28 cellular contexts compared by ENCODE assay signal in genomic region chr17:27819171-27819544, GRCh38. TPM values are rescaled to one million over a fixed set of nuclear protein-coding genes. Genes with fewer than 3 reads are reported as not detected.
A peak's percentile ranks its signal among the peaks of the same experiment; 100 is the strongest.
DNase-seq lines count a peak whose midpoint lies in the region; ATAC-seq, FAIRE-seq and TF ChIP-seq lines count a peak whose summit lies in the region.
"Had no signal": no experiment of that assay in that cellular context is flagged by ENCODE, and none has a peak within 500 bp of the region (broad histone marks: within the 10 kb centered on the region; RNA-seq: fewer than 3 reads in every experiment).

No MANE protein-coding gene starts in this region.

- H3K27ac ChIP-seq in left ventricle myocardium inferior (replicated peaks), result peak overlapping the region; percentile 65
- peak overlapping the region; percentile 45 for H3K27ac ChIP-seq in hepatocyte
- no peak overlapping the region for H3K27ac ChIP-seq in pancreas
- H3K27ac ChIP-seq: BLaER1, GM23248, SJCRH30 had no signal

- no peak overlapping the region for H3K4me2 ChIP-seq in hepatocyte
- H3K4me2 ChIP-seq: BLaER1 had no signal

- H3K4me1 ChIP-seq in left ventricle myocardium inferior (peaks cover 23% of the 10 kb centered on the region), hepatocyte (ENCODE audit: insufficient read depth) (peaks cover 11% of the 10 kb centered on the region), pancreas (no peaks in the 10 kb centered on the region)
- H3K4me1 ChIP-seq: BLaER1, SJCRH30 had no signal

- 92% methylated on average over 1 of the region's 1 CpG for WGBS in hepatocyte (ENCODE audit: low lambda C conversion rate, missing lambda C conversion rate)
- 72 to 90% methylated on average over 1 of the region's 1 CpG for WGBS in pancreas, 2 donors

- FAIRE-seq in pancreas (lab: Jason Lieb, UNC), result peak; percentile 45
- FAIRE-seq: GM18507, HTR-8/SVneo, K562 had no signal

- no peak for ATAC-seq in pancreas
- ATAC-seq: K562, PC-3 had no signal

- DNase-seq in left ventricle myocardium inferior, result no peak
- no peak for DNase-seq in cardiac septum (ENCODE audit: low spot score)
- DNase-seq in hepatocyte (ENCODE audit: low spot score), result no peak
- no peak for DNase-seq in pancreas
- no peak for DNase-seq in activated naive CD4-positive, alpha-beta T cell treated with anti-CD3 and anti-CD28 coated beads, Interleukin-2, amount 50 U/mL, for 16 hours
- DNase-seq in NCI-H1417 treated with DMSO at 0.1 percent for 48 hours (lab: John Stamatoyannopoulos, UW), result no peak
- no peak for DNase-seq in stimulated activated CD4-positive, alpha-beta T cell treated with anti-CD3 and anti-CD28 coated beads, Interleukin-15, amount 100 ng/mL, for 24 hours
- DNase-seq: CD4-positive, CD25-positive, alpha-beta regulatory T cell; GM23248; H9; Kasumi-1; NCI-H1092 treated with DMSO at 0.1 percent for 48 hours; NCI-H1436 treated with DMSO at 0.1 percent for 48 hours; NCI-H187 treated with DMSO at 0.1 percent for 48 hours; NCI-H2107; NCI-H446; NCI-H526; NCI-H82; NK-92 treated with Interleukin-12 subunit alpha and Interleukin-12 subunit beta, amount 100 ng/mL, for 24 hours; PC-3; SJCRH30 had no signal

- TF ChIP-seq CTCF in left ventricle myocardium inferior (IDR thresholded peaks at IDR 0.05; ENCODE audit: borderline replicate concordance) (no peak), hepatocyte (IDR thresholded peaks at IDR 0.05; ENCODE audit: poor library complexity) (no peak), pancreas (IDR thresholded peaks at IDR 0.05) (no peak)

- intact Hi-C loops in left ventricle myocardium inferior (cut with micrococcal nuclease) (no loop called here), cardiac septum (cut with DNase I) (no loop called here), pancreas (cut with DNase I) (no loop called here)

- H3K36me3 ChIP-seq in left ventricle myocardium inferior (no peaks in the 10 kb centered on the region), hepatocyte (replicated peaks; ENCODE audit: insufficient read depth, low read depth) (no peaks in the 10 kb centered on the region), pancreas (no peaks in the 10 kb centered on the region)
- H3K36me3 ChIP-seq: BLaER1, SJCRH30 had no signal

- H4K20me1 ChIP-seq in hepatocyte (ENCODE audit: insufficient read depth, poor library complexity, severe bottlenecking), result no peaks in the 10 kb centered on the region
- H4K20me1 ChIP-seq: BLaER1 had no signal

- H2AFZ ChIP-seq in hepatocyte, result no peak overlapping the region
- H2AFZ ChIP-seq: GM23248 had no signal

- no peaks in the 10 kb centered on the region for H3K9me2 ChIP-seq in hepatocyte (replicated peaks; ENCODE audit: insufficient read depth)

- H3K27me3 ChIP-seq in left ventricle myocardium inferior (ENCODE audit: low read depth) (no peaks in the 10 kb centered on the region), hepatocyte (no peaks in the 10 kb centered on the region), pancreas (no peaks in the 10 kb centered on the region)
- H3K27me3 ChIP-seq: BLaER1, SJCRH30 had no signal

- H3K4me3 ChIP-seq in left ventricle myocardium inferior (no peak overlapping the region), hepatocyte (no peak overlapping the region), pancreas (no peak overlapping the region)
- H3K4me3 ChIP-seq: BLaER1, GM23248, K562, SJCRH30 had no signal

- no peaks in the 10 kb centered on the region for H3K79me2 ChIP-seq in hepatocyte

- peaks cover 23% of the 10 kb centered on the region for H3K9me3 ChIP-seq in left ventricle myocardium inferior (replicated peaks)
- no peaks in the 10 kb centered on the region for H3K9me3 ChIP-seq in hepatocyte (ENCODE audit: low read depth)
- H3K9me3 ChIP-seq in pancreas, result no peaks in the 10 kb centered on the region
- H3K9me3 ChIP-seq: SJCRH30 had no signal

RNA-seq across cellular contexts. Expression of gene NOS2, which starts 18.8 kb away (rescaled TPM):
- total RNA-seq in left ventricle myocardium inferior, result 0.19 TPM
- total RNA-seq in cardiac septum, result 0.16 TPM
- total RNA-seq in hepatocyte, result 6.7 TPM in 2 replicates
- polyA plus RNA-seq in hepatocyte, result 2.5 and 7.9 TPM in 2 replicates
- total RNA-seq in pancreas, result under 1 TPM in 5 of 6 donors, not detected in 1; 0.03 to 0.43 (median 0.06) TPM
- under 1 TPM; 0.08 to 0.38 TPM for polyA plus RNA-seq in pancreas
- total RNA-seq: A172, GM23248, K562, M059J, PC-3, SJCRH30 had no signal
- polyA plus RNA-seq: AG04450; CD4-positive, CD25-positive, alpha-beta regulatory T cell; GM23248; K562 had no signal

Comparison
In these comparisons a context has a peak if more than half of its experiments do, and no peak if none do; other contexts are left out.
1. H3K27ac ChIP-seq: peak in left ventricle myocardium inferior (single experiment) and hepatocyte (single experiment); none in pancreas (0 of 4).